Comparison of ENCODE assay signal across 12 cellular contexts in the genomic region with DNA sequence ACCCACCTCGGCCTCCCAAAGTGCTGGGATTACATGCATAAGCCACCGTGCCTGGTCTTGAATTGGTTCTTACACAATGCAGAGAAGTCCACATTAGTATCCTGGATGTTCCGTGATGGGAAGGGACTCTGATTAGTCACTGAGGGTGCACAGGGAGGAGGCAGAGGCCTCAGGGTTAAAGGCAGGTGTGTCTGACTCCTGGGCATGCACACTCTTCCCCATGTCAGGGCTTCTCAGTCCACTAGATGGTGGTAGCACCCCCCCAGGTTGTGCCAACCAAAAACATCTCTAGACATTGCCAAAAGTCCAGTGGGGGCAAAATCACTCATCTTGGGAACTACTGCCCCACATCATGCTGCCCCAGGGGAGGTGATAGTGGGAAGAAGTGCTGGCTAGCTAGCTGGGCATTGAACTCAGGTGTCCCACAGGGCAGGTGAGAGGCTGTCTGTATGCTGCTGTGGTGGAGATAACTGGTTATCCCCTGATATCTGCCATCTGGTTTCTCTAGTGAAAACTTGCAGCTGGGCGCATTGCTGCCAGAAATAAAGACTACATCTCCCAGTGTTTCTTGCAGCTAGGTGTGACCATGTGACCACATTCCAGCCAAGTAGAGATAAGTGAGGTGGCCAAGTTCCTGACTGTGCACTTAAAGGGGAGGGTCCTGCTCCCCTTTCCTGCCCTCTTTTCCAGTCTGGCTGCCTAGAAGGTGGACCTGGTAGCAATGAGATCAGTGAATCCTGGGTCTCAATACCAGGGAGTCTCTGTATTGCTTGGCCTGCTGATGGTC. TPM values are rescaled to one million over a fixed set of nuclear protein-coding genes. Genes with fewer than 3 reads are reported as not detected.
DNase-seq lines count a peak whose midpoint lies in the region; ATAC-seq and TF ChIP-seq lines count a peak whose summit lies in the region.
"Had no signal": no experiment of that assay in that cellular context is flagged by ENCODE, and none has a peak within 500 bp of the region (broad histone marks: within the 10 kb centered on the region; RNA-seq: fewer than 3 reads in every experiment).

No MANE protein-coding gene starts in this region.

- H3K27ac ChIP-seq in HCT116 (ENCODE audit: low read depth, low read length) (no peak overlapping the region), RWPE2 (ENCODE audit: poor library complexity, severe bottlenecking) (peak overlapping the region; percentile 45), uterus (no peak overlapping the region)
- H3K27ac ChIP-seq: transverse colon had no signal

- H2AFZ ChIP-seq in HCT116 (ENCODE audit: low read depth, low read length, poor library complexity, severe bottlenecking), result no peak overlapping the region

- H3K4me1 ChIP-seq in HCT116 (ENCODE audit: control insufficient read depth in 1 of 2, insufficient read depth in 2 of 2, low read length in 2 of 2) (peaks cover 5 to 39% of the 10 kb centered on the region in 2 experiments; a peak in 3 of 4 replicates), RWPE2 (ENCODE audit: insufficient read depth, poor library complexity, severe bottlenecking) (peaks cover 37% of the 10 kb centered on the region), uterus (no peaks in the 10 kb centered on the region)

- no TSS peak for BruUV-seq in HCT116 (replicated peaks; lab: Mats Ljungman, UMichigan)

- H3K4me3 ChIP-seq in HCT116 (replicated peaks in 1 of 2; ENCODE audit: low read depth in 1 of 2, low read length in 2 of 2), result no peak overlapping the region
- no peak overlapping the region for H3K4me3 ChIP-seq in RWPE2 (ENCODE audit: severe bottlenecking)
- no peak overlapping the region for H3K4me3 ChIP-seq in uterus
- H3K4me3 ChIP-seq: transverse colon had no signal

- H3K79me2 ChIP-seq in HCT116 (ENCODE audit: insufficient read depth, low read length), result no peaks in the 10 kb centered on the region

- RAD21 ChIA-PET in HCT116 (lab: Charles Lee; ENCODE audit: low non-redundant PET in 1 of 2, low total read pairs in 2 of 2, uncharacterized antibody in 2 of 2, unreplicated experiment in 2 of 2), result no interaction called here

- no peaks in the 10 kb centered on the region for H3K27me3 ChIP-seq in HCT116 (ENCODE audit: insufficient read depth, low read length)
- H3K27me3 ChIP-seq in RWPE2 (ENCODE audit: insufficient read depth, poor library complexity, severe bottlenecking), result no peaks in the 10 kb centered on the region
- no peaks in the 10 kb centered on the region for H3K27me3 ChIP-seq in uterus
- H3K27me3 ChIP-seq: transverse colon had no signal

- ATAC-seq in HCT116 (peak; percentile 67), RWPE2 (ENCODE audit: low read depth) (peak; percentile 67), esophagus mucosa (peak; percentile 85), HG02759 (IDR thresholded peaks at IDR 0.05; ENCODE audit: unreplicated experiment) (no peak), left lobe of liver (no peak)

- POLR2A ChIA-PET in HCT116 (lab: Charles Lee), result no interaction called here

- H3K9ac ChIP-seq in HCT116 (ENCODE audit: low read length), result no peak overlapping the region

- peak; percentile 57 to 95 (median 60) for TF ChIP-seq CTCF in HCT116 (IDR thresholded peaks at IDR 0.05 in 2 of 3, conservative IDR thresholded peaks at IDR 0.05 in 1 of 3; ENCODE audit: borderline replicate concordance in 1 of 3, insufficient read depth in 1 of 3, low read depth in 2 of 3, low read length in 2 of 3)
- peak; percentile 79 for TF ChIP-seq CTCF in RWPE2 (IDR thresholded peaks at IDR 0.05; ENCODE audit: poor library complexity, severe bottlenecking)
- no peak for TF ChIP-seq CTCF in uterus (IDR thresholded peaks at IDR 0.05)

- no peak overlapping the region for H3K4me2 ChIP-seq in HCT116 (ENCODE audit: low read length)

- CTCF ChIA-PET in HCT116 (lab: Charles Lee), result interaction anchor here (1.2 to 4.9 kb wide), 4 partner anchors 8 to 302 kb away, joined by 3 to 36 read pairs (median 6); a partner anchor contains a TSS

- H3K9me2 ChIP-seq in HCT116 (ENCODE audit: insufficient read depth), result no peaks in the 10 kb centered on the region

- TF ChIP-seq POLR2A in HCT116 (IDR thresholded peaks at IDR 0.05; ENCODE audit: borderline replicate concordance, extremely low read depth, insufficient read depth, insufficient read length), result no peak
- TF ChIP-seq POLR2A in uterus (IDR thresholded peaks at IDR 0.05), result no peak

- in situ Hi-C loops in Caki2 (cut with HindIII; ENCODE audit: low pct_unique_long_range_greater_than_20kb, low sequenced_read_pairs), result no loop called here

- no peaks in the 10 kb centered on the region for H3K9me3 ChIP-seq in HCT116 (ENCODE audit: control insufficient read depth in 1 of 2, insufficient read depth in 1 of 2, low read depth in 1 of 2, low read length in 2 of 2)
- H3K9me3 ChIP-seq in RWPE2 (ENCODE audit: severe bottlenecking), result no peaks in the 10 kb centered on the region
- no peaks in the 10 kb centered on the region for H3K9me3 ChIP-seq in uterus
- H3K9me3 ChIP-seq: transverse colon had no signal

- peak; percentile 83 for TF ChIP-seq RAD21 in HCT116 (IDR thresholded peaks at IDR 0.05; ENCODE audit: low read depth)

- H3K36me3 ChIP-seq in HCT116 (ENCODE audit: control insufficient read depth in 1 of 2, insufficient read depth in 2 of 2, low read length in 2 of 2), result no peaks in the 10 kb centered on the region
- no peaks in the 10 kb centered on the region for H3K36me3 ChIP-seq in RWPE2 (ENCODE audit: low read depth)
- H3K36me3 ChIP-seq in uterus, result no peaks in the 10 kb centered on the region
- H3K36me3 ChIP-seq: transverse colon had no signal

- intact Hi-C loops in HCT116 (cut with micrococcal nuclease), result loop anchor here (1.0 to 5.0 kb wide), 2 partner anchors 28 to 302 kb away; no protein-coding TSS in a partner anchor
- intact Hi-C loops in uterus (cut with DNase I; ENCODE audit: low total_unique reads), result no loop called here

- DNase-seq in Caki2 (ENCODE audit: low read depth) (peak; percentile 32), HCT116 (ENCODE audit: low read depth, low spot score) (no peak), RWPE2 (ENCODE audit: low spot score) (no peak), uterus (no peak), NCI-H774 (lab: John Stamatoyannopoulos, UW) (no peak), left lobe of liver (ENCODE audit: low spot score) (no peak)
- DNase-seq: activated CD4-positive, alpha-beta memory T cell treated with anti-CD3 and anti-CD28 coated beads, Interleukin-2, amount 10 ng/mL, durations not matched to agents 7 days and 5 days; CD8-positive, alpha-beta memory T cell; retina; transverse colon had no signal

- no peaks in the 10 kb centered on the region for H4K20me1 ChIP-seq in HCT116 (ENCODE audit: insufficient read depth)

TF ChIP-seq in HCT116, 20 proteins besides CTCF, POLR2A, EP300 and RAD21:
- no peak for TF ChIP-seq YY1 (IDR thresholded peaks at IDR 0.05; ENCODE audit: extremely low read depth, insufficient replicate concordance, low read depth, low read length)
- TF ChIP-seq EZH2phosphoT487 (IDR thresholded peaks at IDR 0.05; ENCODE audit: borderline replicate concordance), result no peak

RNA-seq across cellular contexts. Expression of a gene that starts 8.4 kb away (rescaled TPM):
- total RNA-seq in Caki2 (2014; rRNA removed; shearing (Covaris generic); ENCODE audit: low replicate concordance), result 118 and 119 TPM in 2 replicates
- total RNA-seq in HCT116 (2021; ENCODE audit: unreplicated experiment), result 93.4 TPM
- polyA plus RNA-seq in HCT116 (2012), result 63.5 and 78.6 TPM in 2 replicates
- total RNA-seq in esophagus mucosa, result 88.7 TPM
- total RNA-seq in uterus, result 10 to 100 TPM; 18.7 to 67.8 (median 35.8) TPM
- total RNA-seq in left lobe of liver, result 43.5 TPM

RNA-seq across cellular contexts. Expression of a gene that starts 16.2 kb away (rescaled TPM):
- not detected in 2 replicates for total RNA-seq in Caki2 (2014; rRNA removed; shearing (Covaris generic); ENCODE audit: low replicate concordance)
- total RNA-seq in HCT116 (2021; ENCODE audit: unreplicated experiment), result not detected
- not detected in 2 replicates for polyA plus RNA-seq in HCT116 (2012)
- 1.0 TPM for total RNA-seq in esophagus mucosa
- total RNA-seq in uterus, result 1 to 10 TPM in 2 of 4 donors, under 1 TPM in 1, not detected in 1; under 0.01 to 2.9 (median 1.7) TPM
- 0.50 TPM for total RNA-seq in left lobe of liver
- total RNA-seq: activated CD4-positive, alpha-beta memory T cell treated with anti-CD3 and anti-CD28 coated beads, Interleukin-2, amount 10 ng/mL, durations not matched to agents 7 days and 5 days; CD8-positive, alpha-beta memory T cell had no signal
- polyA plus RNA-seq: CD8-positive, alpha-beta memory T cell had no signal

Comparison
In these comparisons a context has a peak if more than half of its experiments do, and no peak if none do; other contexts are left out.
1. ATAC-seq: peak in HCT116 (single experiment), RWPE2 (single experiment) and esophagus mucosa (single experiment); none in HG02759 (single experiment) and left lobe of liver (single experiment).
2. CTCF ChIP-seq: peak in HCT116 (3 of 3) and RWPE2 (single experiment); none in uterus (0 of 4).